ENCODE assay signal across 10 cellular contexts in the genomic region with DNA sequence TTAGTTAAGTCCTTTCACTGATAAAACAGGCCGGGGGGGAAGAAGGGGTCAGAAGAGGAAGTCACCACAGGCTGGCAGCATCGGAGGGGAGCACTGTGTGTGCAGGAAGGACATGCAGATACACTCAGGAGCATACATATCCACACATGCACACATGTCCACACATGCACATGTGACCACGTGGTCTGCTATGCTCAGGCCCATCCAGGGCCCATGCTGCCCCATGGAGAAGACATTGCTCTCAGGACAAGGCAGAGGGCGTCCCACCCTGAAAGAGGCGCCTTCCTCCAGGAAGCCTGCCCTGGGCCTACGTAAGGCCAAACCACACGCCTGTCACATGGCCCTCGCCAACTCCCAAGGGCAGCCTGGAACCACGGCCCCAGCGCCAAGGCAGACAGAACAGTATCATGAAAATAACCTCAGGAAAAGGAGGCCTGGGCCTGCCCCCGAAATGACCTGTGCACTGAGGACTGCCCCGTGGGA. TPM values are rescaled to one million over a fixed set of nuclear protein-coding genes. Genes with fewer than 3 reads are reported as not detected.
A peak's percentile ranks its signal among the peaks of the same experiment; 100 is the strongest.
DNase-seq lines count a peak whose midpoint lies in the region; ATAC-seq, FAIRE-seq and TF ChIP-seq lines count a peak whose summit lies in the region.
"Had no signal": no experiment of that assay in that cellular context is flagged by ENCODE, and none has a peak within 500 bp of the region (broad histone marks: within the 10 kb centered on the region; RNA-seq: fewer than 3 reads in every experiment).

No MANE protein-coding gene starts in this region.

- TF ChIP-seq CTCF in Peyer's patch (IDR thresholded peaks at IDR 0.05) = no peak
- TF ChIP-seq CTCF in coronary artery (IDR thresholded peaks at IDR 0.05) = no peak

- peak overlapping the region; percentile 13 to 71 (median 51); a peak in 20 of 22 replicates for H3K27ac ChIP-seq in BLaER1 treated with 17β-estradiol and CSF1 and Interleukin-3, amounts not matched to agents 10 nM and 100 nM
- peak overlapping the region in 3 of 4 donors; percentile 44 to 85 (median 60) for H3K27ac ChIP-seq in Peyer's patch
- H3K27ac ChIP-seq in coronary artery = peak overlapping the region; percentile 84 to 90
- peak overlapping the region; percentile 67 for H3K27ac ChIP-seq in naive thymus-derived CD4-positive, alpha-beta T cell (ENCODE audit: low read depth, low read length)

- no peaks in the 10 kb centered on the region for H3K9me3 ChIP-seq in BLaER1 treated with 17β-estradiol and CSF1 and Interleukin-3, amounts not matched to agents 10 nM and 100 nM (replicated peaks in 1 of 11)
- H3K9me3 ChIP-seq in Peyer's patch = no peaks in the 10 kb centered on the region
- H3K9me3 ChIP-seq in naive thymus-derived CD4-positive, alpha-beta T cell (ENCODE audit: control insufficient read depth in 2 of 3, low read length in 3 of 3) = no peaks in the 10 kb centered on the region

- POLR2A ChIA-PET in naive thymus-derived CD4-positive, alpha-beta T cell (lab: Charles Lee) = interaction anchor here (1.2 to 19.0 kb wide), 3 partner anchors 9 to 29 kb away, joined by 3 to 341 read pairs (median 124); a partner anchor contains a TSS

- peak overlapping the region; percentile 51 to 97 (median 70) for H3K4me3 Mint-ChIP-seq in naive thymus-derived CD4-positive, alpha-beta T cell
- H3K4me3 Mint-ChIP-seq: neural crest cell had no signal

- peak overlapping the region; percentile 75 to 97 (median 87) for H3K4me2 ChIP-seq in BLaER1 treated with 17β-estradiol and CSF1 and Interleukin-3, amounts not matched to agents 10 nM and 100 nM

- H3K27me3 Mint-ChIP-seq in naive thymus-derived CD4-positive, alpha-beta T cell = no peaks in the 10 kb centered on the region

- intact Hi-C loops in naive thymus-derived CD4-positive, alpha-beta T cell (cut with micrococcal nuclease) = no loop called here

- no peak for FAIRE-seq in H54 (lab: Jason Lieb, UNC)

- peaks cover 97 to 100% (median 99%) of the 10 kb centered on the region in 10 experiments for H3K4me1 ChIP-seq in BLaER1 treated with 17β-estradiol and CSF1 and Interleukin-3, amounts not matched to agents 10 nM and 100 nM
- peaks cover 0 to 59% (median 18%) of the 10 kb centered on the region in 4 donors for H3K4me1 ChIP-seq in Peyer's patch
- H3K4me1 ChIP-seq in naive thymus-derived CD4-positive, alpha-beta T cell (ENCODE audit: control insufficient read depth in 2 of 2, insufficient read depth in 2 of 2, low read length in 2 of 2) = peaks cover 75 to 77% of the 10 kb centered on the region in 2 donors

- peaks cover 77 to 100% (median 97%) of the 10 kb centered on the region in 11 experiments for H4K20me1 ChIP-seq in BLaER1 treated with 17β-estradiol and CSF1 and Interleukin-3, amounts not matched to agents 10 nM and 100 nM

- peaks cover 72 to 97% (median 88%) of the 10 kb centered on the region in 11 experiments for H3K36me3 ChIP-seq in BLaER1 treated with 17β-estradiol and CSF1 and Interleukin-3, amounts not matched to agents 10 nM and 100 nM
- peaks cover 0 to 69% (median 2%) of the 10 kb centered on the region in 3 donors for H3K36me3 ChIP-seq in Peyer's patch
- peaks cover 9 to 64% (median 32%) of the 10 kb centered on the region in 3 experiments for H3K36me3 ChIP-seq in naive thymus-derived CD4-positive, alpha-beta T cell (ENCODE audit: control insufficient read depth in 2 of 3, insufficient read depth in 3 of 3, low read length in 3 of 3)

- peak overlapping the region in 4 of 10 experiments; percentile 1 to 16 (median 7); a peak in 2 of 20 replicates for H3K4me3 ChIP-seq in BLaER1 treated with 17β-estradiol and CSF1 and Interleukin-3, amounts not matched to agents 10 nM and 100 nM
- H3K4me3 ChIP-seq in Peyer's patch (no peak overlapping the region), coronary artery (peak overlapping the region; percentile 3)
- H3K4me3 ChIP-seq in naive thymus-derived CD4-positive, alpha-beta T cell (ENCODE audit: low read length) = peak overlapping the region; percentile 9

- DNase-seq in Peyer's patch = peak in 2 of 3 donors; percentile 56 to 79
- DNase-seq in coronary artery (ENCODE audit: low spot score) = no peak
- DNase-seq in naive thymus-derived CD4-positive, alpha-beta T cell = peak in 1 of 9 donors; percentile 36
- no peak for DNase-seq in activated CD4-positive, CD25-positive, alpha-beta regulatory T cell (lab: John Stamatoyannopoulos, UW)
- no peak for DNase-seq in H54 (ENCODE audit: insufficient read length, low spot score)
- no peak for DNase-seq in NCI-H1930 (lab: John Stamatoyannopoulos, UW)
- DNase-seq: activated CD4-positive, alpha-beta T cell treated with anti-CD3 and anti-CD28 coated beads, Interleukin-2, amount 50 U/mL, for 1 hour had no signal

- peak overlapping the region; percentile 32 to 65 (median 60); a peak in 20 of 22 replicates for H3K9ac ChIP-seq in BLaER1 treated with 17β-estradiol and CSF1 and Interleukin-3, amounts not matched to agents 10 nM and 100 nM

- H3K27me3 ChIP-seq in BLaER1 treated with 17β-estradiol and CSF1 and Interleukin-3, amounts not matched to agents 10 nM and 100 nM = no peaks in the 10 kb centered on the region
- H3K27me3 ChIP-seq in Peyer's patch = no peaks in the 10 kb centered on the region
- H3K27me3 ChIP-seq in naive thymus-derived CD4-positive, alpha-beta T cell (ENCODE audit: control insufficient read depth in 2 of 2, insufficient read depth in 2 of 2, low read length in 2 of 2) = no peaks in the 10 kb centered on the region

- peak; percentile 49 for ATAC-seq in naive thymus-derived CD4-positive, alpha-beta T cell
- ATAC-seq in HG03457 (IDR thresholded peaks at IDR 0.05; ENCODE audit: unreplicated experiment) = no peak

- H3K36me3 Mint-ChIP-seq in naive thymus-derived CD4-positive, alpha-beta T cell = peaks cover 10 to 53% (median 12%) of the 10 kb centered on the region in 5 donors

- H3K9me3 Mint-ChIP-seq in naive thymus-derived CD4-positive, alpha-beta T cell = no peaks in the 10 kb centered on the region
- H3K9me3 Mint-ChIP-seq: neural crest cell had no signal

- CTCF ChIA-PET in naive thymus-derived CD4-positive, alpha-beta T cell (lab: Charles Lee) = interaction anchor here (1.3 kb wide), 1 partner anchor 12 kb away, joined by 3 read pairs; no protein-coding TSS in a partner anchor

- peak overlapping the region; percentile 46 to 95 (median 90) for H3K27ac Mint-ChIP-seq in naive thymus-derived CD4-positive, alpha-beta T cell

- peaks cover 82 to 100% (median 96%) of the 10 kb centered on the region in 7 donors for H3K4me1 Mint-ChIP-seq in naive thymus-derived CD4-positive, alpha-beta T cell

- TF ChIP-seq POLR2A in Peyer's patch (IDR thresholded peaks at IDR 0.05) (no peak), H54 (IDR thresholded peaks at IDR 0.05; ENCODE audit: low read depth, low read length) (no peak)

RNA-seq across cellular contexts. Expression of a gene that starts 15.8 kb away (rescaled TPM):
- 100 to 1,000 TPM; 170 to 192 (median 180) TPM for total RNA-seq in Peyer's patch
- total RNA-seq in naive thymus-derived CD4-positive, alpha-beta T cell = 100 to 1,000 TPM; 242 to 470 (median 330) TPM
- 100 to 1,000 TPM; 268 to 412 TPM for polyA plus RNA-seq in naive thymus-derived CD4-positive, alpha-beta T cell

Comparison
In these comparisons a context has a peak if more than half of its experiments do, and no peak if none do; other contexts are left out.
1. H3K4me3 ChIP-seq: peak in coronary artery (single experiment) and naive thymus-derived CD4-positive, alpha-beta T cell (single experiment); none in Peyer's patch (0 of 4).
2. DNase-seq: peak in Peyer's patch (2 of 3); none in coronary artery (single experiment), activated CD4-positive, CD25-positive, alpha-beta regulatory T cell (0 of 4), H54 (single experiment) and NCI-H1930 (0 of 2).
3. Peak in every context shown above with its lines, with median percentiles within 50 percentile points of each other: H3K27ac ChIP-seq.